17 cellular contexts compared by ENCODE assay signal in the genomic region with DNA sequence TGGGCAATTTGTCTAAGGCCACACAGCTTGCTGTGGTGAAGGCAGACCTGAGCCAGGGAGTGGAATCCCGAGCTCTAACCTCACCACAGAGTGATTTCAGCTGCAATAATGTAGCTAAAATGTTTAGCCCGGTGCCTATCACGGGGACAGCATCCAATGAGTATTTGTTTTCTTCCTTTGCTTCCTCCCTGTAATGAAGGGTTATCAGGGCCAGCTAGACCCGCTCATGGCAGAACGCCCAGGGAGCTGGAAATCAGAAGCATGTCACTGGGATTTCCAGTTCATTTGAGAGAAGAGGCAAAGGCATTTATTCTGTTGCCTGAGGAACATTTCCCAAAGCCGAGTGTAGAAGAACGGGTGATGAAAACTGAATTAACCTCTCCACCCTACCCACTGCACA.
DNase-seq lines count a peak whose midpoint lies in the region; ATAC-seq and TF ChIP-seq lines count a peak whose summit lies in the region.
"Had no signal": no experiment of that assay in that cellular context is flagged by ENCODE, and none has a peak within 500 bp of the region (broad histone marks: within the 10 kb centered on the region; RNA-seq: fewer than 3 reads in every experiment).

No MANE protein-coding gene starts in this region.

- H3K36me3 Mint-ChIP-seq in CD4-positive, alpha-beta memory T cell = no peaks in the 10 kb centered on the region

- peaks cover 0 to 23% (median 11%) of the 10 kb centered on the region in 4 donors for H3K4me1 ChIP-seq in stomach
- H3K4me1 ChIP-seq in CD4-positive, alpha-beta memory T cell (ENCODE audit: insufficient read depth, low read length) = no peaks in the 10 kb centered on the region
- H3K4me1 ChIP-seq: Caco-2 had no signal

- no peaks in the 10 kb centered on the region for H3K9me3 ChIP-seq in stomach
- H3K9me3 ChIP-seq in CD4-positive, alpha-beta memory T cell (ENCODE audit: control insufficient read depth in 1 of 2, low read length in 2 of 2) = no peaks in the 10 kb centered on the region
- H3K9me3 ChIP-seq: Caco-2 had no signal

- TF ChIP-seq CTCF in VCaP (conservative IDR thresholded peaks at IDR 0.05) (no peak), stomach (IDR thresholded peaks at IDR 0.05) (no peak)

- no peaks in the 10 kb centered on the region for H3K9me3 Mint-ChIP-seq in CD4-positive, alpha-beta memory T cell
- H3K9me3 Mint-ChIP-seq: H9 had no signal

- H3K27ac Mint-ChIP-seq in CD4-positive, alpha-beta memory T cell = no peak overlapping the region
- H3K27ac Mint-ChIP-seq: H9 had no signal

- DNase-seq in NCI-H2081 (lab: John Stamatoyannopoulos, UW) (peak; percentile 71 to 88), left ventricle myocardium superior (peak; percentile 77), stomach (peak; percentile 61), COLO668 (lab: John Stamatoyannopoulos, UW; ENCODE audit: unreplicated experiment) (no peak), NCI-H524 treated with DMSO at 0.1 percent for 48 hours (lab: John Stamatoyannopoulos, UW) (no peak)
- DNase-seq in CD4-positive, alpha-beta memory T cell = no peak
- DNase-seq: AML-193, Caco-2, H9, KG1, NCI-H1436, NCI-H2107, NCI-H226, NCI-H524 had no signal

- intact Hi-C loops in left ventricle myocardium superior (cut with micrococcal nuclease) (no loop called here), stomach (cut with DNase I; ENCODE audit: low total_unique reads) (no loop called here)
- intact Hi-C loops in CD4-positive, alpha-beta memory T cell (cut with micrococcal nuclease) = no loop called here

- no peak overlapping the region for H3K4me3 ChIP-seq in stomach
- no peak overlapping the region for H3K4me3 ChIP-seq in CD4-positive, alpha-beta memory T cell (ENCODE audit: low read length in 2 of 2)

- peaks cover 0 to 2% of the 10 kb centered on the region in 2 donors for H3K27me3 Mint-ChIP-seq in CD4-positive, alpha-beta memory T cell

- ATAC-seq in left ventricle myocardium superior = peak; percentile 54
- ATAC-seq: Panc1 had no signal

- H3K27me3 ChIP-seq in stomach = peaks cover 0 to 8% (median 0%) of the 10 kb centered on the region in 3 donors
- no peaks in the 10 kb centered on the region for H3K27me3 ChIP-seq in CD4-positive, alpha-beta memory T cell (ENCODE audit: insufficient read depth, low read length)

- 25 to 57% (median 40%) methylated on average over 7 of the region's 7 CpGs for WGBS in stomach, 5 donors

- H3K36me3 ChIP-seq in stomach = no peaks in the 10 kb centered on the region
- no peaks in the 10 kb centered on the region for H3K36me3 ChIP-seq in CD4-positive, alpha-beta memory T cell (ENCODE audit: insufficient read depth, low read length)

- TF ChIP-seq POLR2A in stomach (IDR thresholded peaks at IDR 0.05) = no peak

- POLR2A ChIA-PET in CD4-positive, alpha-beta memory T cell (lab: Charles Lee; ENCODE audit: partially characterized antibody) = no interaction called here

- peak overlapping the region; percentile 54 for H3K27ac ChIP-seq in VCaP
- no peak overlapping the region for H3K27ac ChIP-seq in stomach
- no peak overlapping the region for H3K27ac ChIP-seq in CD4-positive, alpha-beta memory T cell (ENCODE audit: low read depth, low read length)
- H3K27ac ChIP-seq: C4-2B had no signal

- H3K4me3 Mint-ChIP-seq in CD4-positive, alpha-beta memory T cell = no peak overlapping the region
- H3K4me3 Mint-ChIP-seq: H9 had no signal

- TF ChIP-seq EP300 in stomach (IDR thresholded peaks at IDR 0.05) = no peak

- CTCF ChIA-PET in CD4-positive, alpha-beta memory T cell (lab: Charles Lee; ENCODE audit: partially characterized antibody) = interaction anchor here (1.7 kb wide), 1 partner anchor 22 kb away, joined by 4 read pairs; no protein-coding TSS in a partner anchor

- H3K4me1 Mint-ChIP-seq in CD4-positive, alpha-beta memory T cell = no peaks in the 10 kb centered on the region
- H3K4me1 Mint-ChIP-seq: H9 had no signal

Comparison
In these comparisons a context has a peak if more than half of its experiments do, and no peak if none do; other contexts are left out.
1. DNase-seq: peak in NCI-H2081 (2 of 2), left ventricle myocardium superior (single experiment) and stomach (single experiment); none in COLO668 (single experiment), NCI-H524 treated with DMSO at 0.1 percent for 48 hours (single experiment) and CD4-positive, alpha-beta memory T cell (0 of 5).